ENCODE assay signal across 16 cellular contexts in the genomic region with DNA sequence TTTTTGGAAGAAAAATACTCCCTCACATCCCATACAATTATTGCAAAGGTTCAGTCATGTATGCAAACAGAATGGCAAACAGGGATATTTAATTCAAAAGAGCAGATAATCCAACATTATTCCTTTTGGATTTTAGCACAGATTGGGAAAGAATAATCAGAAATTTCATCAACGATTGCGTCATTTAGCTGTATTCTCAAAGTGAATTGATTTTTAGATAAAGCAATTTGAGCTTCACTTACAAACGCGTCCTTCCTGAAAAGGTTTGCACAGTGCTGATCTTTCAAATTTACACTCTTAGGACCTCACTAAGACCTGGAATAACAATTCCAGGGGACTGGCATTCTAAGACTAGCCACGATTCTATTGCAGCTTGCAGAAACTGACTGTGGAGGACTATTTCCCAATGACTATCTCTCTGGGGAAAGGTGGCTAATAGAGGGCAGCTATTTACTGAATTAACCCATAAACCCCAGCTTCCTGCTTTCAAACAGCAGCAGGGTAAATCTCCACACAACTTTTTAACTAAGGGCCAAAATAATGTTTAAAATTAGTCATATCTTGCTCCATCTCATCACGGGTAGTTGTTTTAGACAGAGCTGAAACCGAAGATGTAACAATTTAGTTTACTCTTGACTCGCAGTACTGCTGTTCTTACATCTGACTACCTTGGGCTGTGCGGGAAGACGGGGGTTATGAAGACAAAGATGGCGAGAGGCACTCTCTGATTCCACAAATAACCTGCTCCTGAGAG.
A peak's percentile ranks its signal among the peaks of the same experiment; 100 is the strongest.
DNase-seq lines count a peak whose midpoint lies in the region; ATAC-seq and TF ChIP-seq lines count a peak whose summit lies in the region.
"Had no signal": no experiment of that assay in that cellular context is flagged by ENCODE, and none has a peak within 500 bp of the region (broad histone marks: within the 10 kb centered on the region; RNA-seq: fewer than 3 reads in every experiment).

No MANE protein-coding gene starts in this region.

- peak overlapping the region in 6 of 11 experiments; percentile 4 to 48 (median 32); a peak in 7 of 22 replicates for H3K4me2 ChIP-seq in BLaER1 treated with 17β-estradiol and CSF1 and Interleukin-3, amounts not matched to agents 10 nM and 100 nM

- no peaks in the 10 kb centered on the region for H3K36me3 Mint-ChIP-seq in nephron progenitor cell (ENCODE audit: low read depth)

- H3K4me3 ChIP-seq in BLaER1 treated with 17β-estradiol and CSF1 and Interleukin-3, amounts not matched to agents 10 nM and 100 nM: no peak overlapping the region
- H3K4me3 ChIP-seq: left lung had no signal

- no peaks in the 10 kb centered on the region for H3K27me3 Mint-ChIP-seq in nephron progenitor cell (ENCODE audit: low read depth, poor library complexity)
- H3K27me3 Mint-ChIP-seq: activated CD4-positive, alpha-beta memory T cell treated with anti-CD3 and anti-CD28 coated beads, Interleukin-2, amount 10 ng/mL, durations not matched to agents 7 days and 5 days; activated naive CD4-positive, alpha-beta T cell treated with anti-CD3 and anti-CD28 coated beads, Interleukin-2, amount 50 U/mL, for 24 hours; T-cell had no signal

- H3K27me3 ChIP-seq in BLaER1 treated with 17β-estradiol and CSF1 and Interleukin-3, amounts not matched to agents 10 nM and 100 nM: no peaks in the 10 kb centered on the region
- H3K27me3 ChIP-seq: left lung had no signal

- H4K20me1 ChIP-seq in BLaER1 treated with 17β-estradiol and CSF1 and Interleukin-3, amounts not matched to agents 10 nM and 100 nM: no peaks in the 10 kb centered on the region

- peak; percentile 62 for DNase-seq in fibroblast of gingiva (ENCODE audit: low read depth)
- DNase-seq in NOMO-1 treated with dmso at 0.1 percent for 144 hours (lab: John Stamatoyannopoulos, UW; ENCODE audit: unreplicated experiment): no peak
- no peak for DNase-seq in NCI-H1092 treated with DMSO at 0.1 percent for 48 hours (lab: John Stamatoyannopoulos, UW)
- DNase-seq in nephron progenitor cell: no peak
- DNase-seq in NCI-H226: no peak
- DNase-seq: activated CD4-positive, alpha-beta memory T cell treated with anti-CD3 and anti-CD28 coated beads, Interleukin-2, amount 10 ng/mL, durations not matched to agents 7 days and 5 days; foreskin melanocyte; left lung; NCI-H1436 treated with DMSO at 0.1 percent for 48 hours; stimulated activated CD4-positive, alpha-beta T cell treated with anti-CD3 and anti-CD28 coated beads, Interleukin-1b, Interleukin-23, amount 100 ng/mL, for 48 hours; stimulated activated naive CD4-positive, alpha-beta T cell treated with Interleukin-2 at 50 U/mL for 16 hours; T-cell had no signal

- H3K4me1 Mint-ChIP-seq in nephron progenitor cell: peaks cover 6% of the 10 kb centered on the region

- no peak overlapping the region for H3K9ac ChIP-seq in BLaER1 treated with 17β-estradiol and CSF1 and Interleukin-3, amounts not matched to agents 10 nM and 100 nM

- H3K9me3 Mint-ChIP-seq in nephron progenitor cell: no peaks in the 10 kb centered on the region
- H3K9me3 Mint-ChIP-seq: activated CD4-positive, alpha-beta memory T cell treated with anti-CD3 and anti-CD28 coated beads, Interleukin-2, amount 10 ng/mL, durations not matched to agents 7 days and 5 days; activated naive CD4-positive, alpha-beta T cell treated with anti-CD3 and anti-CD28 coated beads, Interleukin-2, amount 50 U/mL, for 24 hours; T-cell had no signal

- 0 out of 22 replicates have a peak, but pooled peaks cover 0 to 1% (median 0%) of the 10 kb centered on the region in 11 experiments for H3K36me3 ChIP-seq in BLaER1 treated with 17β-estradiol and CSF1 and Interleukin-3, amounts not matched to agents 10 nM and 100 nM
- H3K36me3 ChIP-seq: left lung had no signal

- no peak for TF ChIP-seq CTCF in nephron progenitor cell (IDR thresholded peaks at IDR 0.05)

- H3K4me3 Mint-ChIP-seq in nephron progenitor cell: no peak overlapping the region
- H3K4me3 Mint-ChIP-seq: activated CD4-positive, alpha-beta memory T cell treated with anti-CD3 and anti-CD28 coated beads, Interleukin-2, amount 10 ng/mL, durations not matched to agents 7 days and 5 days; activated naive CD4-positive, alpha-beta T cell treated with anti-CD3 and anti-CD28 coated beads, Interleukin-2, amount 50 U/mL, for 24 hours; T-cell had no signal

- H3K4me1 ChIP-seq in BLaER1 treated with 17β-estradiol and CSF1 and Interleukin-3, amounts not matched to agents 10 nM and 100 nM: peaks cover 8 to 22% (median 17%) of the 10 kb centered on the region in 10 experiments; a peak in 17 of 20 replicates

- H3K27ac ChIP-seq in BLaER1 treated with 17β-estradiol and CSF1 and Interleukin-3, amounts not matched to agents 10 nM and 100 nM: no peak overlapping the region
- H3K27ac ChIP-seq: left lung had no signal

- peak; percentile 52 for ATAC-seq in GM19438 (IDR thresholded peaks at IDR 0.05; ENCODE audit: low read depth, unreplicated experiment)
- ATAC-seq in HG03432 (IDR thresholded peaks at IDR 0.05; ENCODE audit: unreplicated experiment): peak; percentile 36
- ATAC-seq: left lung, T-cell had no signal

- H3K27ac Mint-ChIP-seq in nephron progenitor cell: no peak overlapping the region
- H3K27ac Mint-ChIP-seq: activated CD4-positive, alpha-beta memory T cell treated with anti-CD3 and anti-CD28 coated beads, Interleukin-2, amount 10 ng/mL, durations not matched to agents 7 days and 5 days; activated naive CD4-positive, alpha-beta T cell treated with anti-CD3 and anti-CD28 coated beads, Interleukin-2, amount 50 U/mL, for 24 hours; T-cell had no signal

- no peaks in the 10 kb centered on the region for H3K9me3 ChIP-seq in BLaER1 treated with 17β-estradiol and CSF1 and Interleukin-3, amounts not matched to agents 10 nM and 100 nM (replicated peaks in 1 of 11)
- H3K9me3 ChIP-seq: left lung had no signal
